Comparison of ENCODE assay signal across 13 cellular contexts in genomic region chr12:75759842-75760260, GRCh38.
DNase-seq lines count a peak whose midpoint lies in the region; ATAC-seq, FAIRE-seq and TF ChIP-seq lines count a peak whose summit lies in the region.
"Had no signal": no experiment of that assay in that cellular context is flagged by ENCODE, and none has a peak within 500 bp of the region (broad histone marks: within the 10 kb centered on the region; RNA-seq: fewer than 3 reads in every experiment).

No MANE protein-coding gene starts in this region.

- no peaks in the 10 kb centered on the region for H3K27me3 ChIP-seq in right atrium auricular region

- peaks cover 15% of the 10 kb centered on the region for H3K4me1 Mint-ChIP-seq in activated naive CD8-positive, alpha-beta T cell (ENCODE audit: low read depth)
- H3K4me1 Mint-ChIP-seq in activated naive CD8-positive, alpha-beta T cell treated with anti-CD3 and anti-CD28 coated beads for 36 hours = peaks cover 5% of the 10 kb centered on the region
- H3K4me1 Mint-ChIP-seq: stimulated activated naive B cell treated with anti-CD40 and anti-IgM and Interleukin-4, amounts not matched to agents 10 μg/mL and 1 μg/mL and 100 μg/mL, for 72 hours had no signal

- no peak overlapping the region for H3K4me3 ChIP-seq in right atrium auricular region

- DNase-seq in activated naive CD8-positive, alpha-beta T cell treated with anti-CD3 and anti-CD28 coated beads for 36 hours = no peak
- peak; percentile 87 for DNase-seq in M059J (ENCODE audit: low read depth)
- DNase-seq in epithelial cell of prostate (ENCODE audit: low read depth, low spot score) = peak; percentile 73
- DNase-seq in urothelium cell line (ENCODE audit: low spot score) = peak; percentile 25
- no peak for DNase-seq in Right ventricle myocardium superior
- DNase-seq in COR-L47 (lab: John Stamatoyannopoulos, UW) = no peak
- no peak for DNase-seq in right atrium auricular region (ENCODE audit: low spot score)
- DNase-seq: activated CD8-positive, alpha-beta memory T cell treated with anti-CD3 and anti-CD28 coated beads for 24 hours; MM.1S; stimulated activated naive B cell treated with anti-CD40 and anti-IgM and Interleukin-4, amounts not matched to agents 10 μg/mL and 1 μg/mL and 100 μg/mL, for 72 hours had no signal

- H3K27ac ChIP-seq in epithelial cell of prostate = peak overlapping the region; percentile 75
- no peak overlapping the region for H3K27ac ChIP-seq in right atrium auricular region

- no peak for FAIRE-seq in urothelium cell line (lab: Jason Lieb, UNC)
- FAIRE-seq: GM18507 had no signal

- H3K9me3 Mint-ChIP-seq in activated naive CD8-positive, alpha-beta T cell (ENCODE audit: low read depth) = no peaks in the 10 kb centered on the region
- no peaks in the 10 kb centered on the region for H3K9me3 Mint-ChIP-seq in activated naive CD8-positive, alpha-beta T cell treated with anti-CD3 and anti-CD28 coated beads for 36 hours
- H3K9me3 Mint-ChIP-seq: stimulated activated naive B cell treated with anti-CD40 and anti-IgM and Interleukin-4, amounts not matched to agents 10 μg/mL and 1 μg/mL and 100 μg/mL, for 72 hours had no signal

- no peak for ATAC-seq in Right ventricle myocardium superior (ENCODE audit: poor library complexity)
- ATAC-seq: sciatic nerve had no signal

- H3K36me3 Mint-ChIP-seq in activated naive CD8-positive, alpha-beta T cell = no peaks in the 10 kb centered on the region
- H3K36me3 Mint-ChIP-seq in activated naive CD8-positive, alpha-beta T cell treated with anti-CD3 and anti-CD28 coated beads for 36 hours = no peaks in the 10 kb centered on the region
- H3K36me3 Mint-ChIP-seq: stimulated activated naive B cell treated with anti-CD40 and anti-IgM and Interleukin-4, amounts not matched to agents 10 μg/mL and 1 μg/mL and 100 μg/mL, for 72 hours had no signal

- H3K4me3 Mint-ChIP-seq in activated naive CD8-positive, alpha-beta T cell = peak overlapping the region; percentile 20
- H3K4me3 Mint-ChIP-seq in activated naive CD8-positive, alpha-beta T cell treated with anti-CD3 and anti-CD28 coated beads for 36 hours = no peak overlapping the region
- H3K4me3 Mint-ChIP-seq: stimulated activated naive B cell treated with anti-CD40 and anti-IgM and Interleukin-4, amounts not matched to agents 10 μg/mL and 1 μg/mL and 100 μg/mL, for 72 hours had no signal

- H3K9me3 ChIP-seq in right atrium auricular region = no peaks in the 10 kb centered on the region

- no peaks in the 10 kb centered on the region for H3K36me3 ChIP-seq in right atrium auricular region

- peak overlapping the region; percentile 22 for H3K27ac Mint-ChIP-seq in activated naive CD8-positive, alpha-beta T cell
- H3K27ac Mint-ChIP-seq in activated naive CD8-positive, alpha-beta T cell treated with anti-CD3 and anti-CD28 coated beads for 36 hours = no peak overlapping the region
- H3K27ac Mint-ChIP-seq: stimulated activated naive B cell treated with anti-CD40 and anti-IgM and Interleukin-4, amounts not matched to agents 10 μg/mL and 1 μg/mL and 100 μg/mL, for 72 hours had no signal

- no peaks in the 10 kb centered on the region for H3K4me1 ChIP-seq in right atrium auricular region

- TF ChIP-seq CTCF in right atrium auricular region (IDR thresholded peaks at IDR 0.05) = no peak

- H3K27me3 Mint-ChIP-seq in activated naive CD8-positive, alpha-beta T cell = no peaks in the 10 kb centered on the region
- peaks cover 9% of the 10 kb centered on the region for H3K27me3 Mint-ChIP-seq in activated naive CD8-positive, alpha-beta T cell treated with anti-CD3 and anti-CD28 coated beads for 36 hours

- intact Hi-C loops in Right ventricle myocardium superior (cut with DNase I) = no loop called here

Comparison
In these comparisons a context has a peak if more than half of its experiments do, and no peak if none do; other contexts are left out.
1. DNase-seq: peak in M059J (single experiment), epithelial cell of prostate (single experiment) and urothelium cell line (single experiment); none in activated naive CD8-positive, alpha-beta T cell treated with anti-CD3 and anti-CD28 coated beads for 36 hours (single experiment), Right ventricle myocardium superior (single experiment), COR-L47 (single experiment) and right atrium auricular region (single experiment).